Comparison of ENCODE assay signal across 21 cellular contexts in genomic region chr7:151792671-151793070, GRCh38.
DNase-seq lines count a peak whose midpoint lies in the region; ATAC-seq, FAIRE-seq and TF ChIP-seq lines count a peak whose summit lies in the region.
"Had no signal": no experiment of that assay in that cellular context is flagged by ENCODE, and none has a peak within 500 bp of the region (broad histone marks: within the 10 kb centered on the region; RNA-seq: fewer than 3 reads in every experiment).

No MANE protein-coding gene starts in this region.

- H3K27me3 ChIP-seq in osteoblast (ENCODE audit: insufficient read depth, low read length), result peaks cover 12% of the 10 kb centered on the region
- H3K27me3 ChIP-seq in aorta (ENCODE audit: control insufficient read depth in 1 of 2, insufficient read depth in 2 of 2, low read length in 1 of 2), result no peaks in the 10 kb centered on the region
- H3K27me3 ChIP-seq: BLaER1 had no signal

- WGBS in aorta, 2 donors, result 83 to 85% methylated on average over 16 of the region's 16 CpGs

- peaks cover 17% of the 10 kb centered on the region for H3K4me1 ChIP-seq in osteoblast (ENCODE audit: insufficient read depth, low read length)
- H3K4me1 ChIP-seq in aorta (ENCODE audit: control insufficient read depth in 1 of 2, insufficient read depth in 2 of 2, low read length in 2 of 2), result no peaks in the 10 kb centered on the region
- H3K4me1 ChIP-seq: BLaER1 had no signal

- no peak for FAIRE-seq in urothelium cell line (lab: Jason Lieb, UNC)
- FAIRE-seq: G401.6, GM12891, GM18507, HTR-8/SVneo had no signal

- no peak overlapping the region for H3K4me3 ChIP-seq in osteoblast (ENCODE audit: insufficient read depth, low read length)
- no peak overlapping the region for H3K4me3 ChIP-seq in aorta (ENCODE audit: low read length in 2 of 2)
- H3K4me3 ChIP-seq: BLaER1 had no signal

- H3K36me3 ChIP-seq in osteoblast (ENCODE audit: insufficient read depth, low read length), result no peaks in the 10 kb centered on the region
- no peaks in the 10 kb centered on the region for H3K36me3 ChIP-seq in aorta (ENCODE audit: control insufficient read depth in 1 of 2, insufficient read depth in 2 of 2, low read length in 1 of 2)
- H3K36me3 ChIP-seq: BLaER1 had no signal

- H3K79me2 ChIP-seq in osteoblast (ENCODE audit: insufficient read depth, low read length), result no peaks in the 10 kb centered on the region

- no peaks in the 10 kb centered on the region for H4K20me1 ChIP-seq in osteoblast (ENCODE audit: insufficient read depth, low read length)

- no peaks in the 10 kb centered on the region for H3K9me3 ChIP-seq in osteoblast (ENCODE audit: low read depth, low read length)
- H3K9me3 ChIP-seq in aorta (ENCODE audit: control insufficient read depth, low read length), result no peaks in the 10 kb centered on the region
- H3K9me3 ChIP-seq: BLaER1 had no signal

- ATAC-seq in Right ventricle myocardium superior (ENCODE audit: poor library complexity), result no peak
- no peak for ATAC-seq in Right ventricle myocardium inferior
- no peak for ATAC-seq in aorta (ENCODE audit: low FRiP score)

- TF ChIP-seq CTCF in osteoblast (IDR thresholded peaks at IDR 0.05; ENCODE audit: extremely low read depth, low read depth, low read length), result no peak

- H2AFZ ChIP-seq in osteoblast (ENCODE audit: low read length), result no peak overlapping the region

- H3K27ac ChIP-seq in osteoblast (ENCODE audit: low read depth, low read length), result no peak overlapping the region
- H3K27ac ChIP-seq in aorta (ENCODE audit: low read depth in 1 of 2, low read length in 2 of 2), result no peak overlapping the region
- H3K27ac ChIP-seq: 22Rv1, BLaER1, HL-60 had no signal

- no peak overlapping the region for H3K4me2 ChIP-seq in osteoblast (ENCODE audit: insufficient read depth, low read length)
- H3K4me2 ChIP-seq: BLaER1 had no signal

- intact Hi-C loops in Right ventricle myocardium superior (cut with DNase I), result no loop called here
- intact Hi-C loops in Right ventricle myocardium inferior (cut with DNase I), result no loop called here
- intact Hi-C loops in aorta (cut with DNase I), result no loop called here

- DNase-seq in Right ventricle myocardium superior (peak; percentile 24), Right ventricle myocardium inferior (ENCODE audit: missing footprints) (no peak), left kidney (ENCODE audit: low read depth, low spot score) (peak; percentile 42), osteoblast (ENCODE audit: insufficient read length, low spot score, missing footprints) (peak; percentile 36), aorta (peak; percentile 24 to 52), urothelium cell line (ENCODE audit: low spot score) (no peak)
- no peak for DNase-seq in activated naive CD4-positive, alpha-beta T cell (lab: John Stamatoyannopoulos, UW)
- DNase-seq in stimulated activated CD4-positive, alpha-beta T cell treated with anti-CD3 and anti-CD28 coated beads, Interleukin-4, amount 100 ng/mL, for 4 hours, result no peak
- DNase-seq: CD8-positive, alpha-beta memory T cell; DMS79 treated with DMSO at 0.1 percent for 48 hours; HCEC 1CT; NCI-H1417; NCI-H187 treated with DMSO at 0.1 percent for 48 hours; NCI-H69 had no signal

Comparison
In these comparisons a context has a peak if more than half of its experiments do, and no peak if none do; other contexts are left out.
1. DNase-seq: peak in Right ventricle myocardium superior (single experiment), left kidney (single experiment), osteoblast (single experiment) and aorta (2 of 2); none in Right ventricle myocardium inferior (single experiment), urothelium cell line (single experiment), activated naive CD4-positive, alpha-beta T cell (0 of 4) and stimulated activated CD4-positive, alpha-beta T cell treated with anti-CD3 and anti-CD28 coated beads, Interleukin-4, amount 100 ng/mL, for 4 hours (0 of 2).